8 cellular contexts compared by ENCODE assay signal in genomic region chr22:26484360-26484706, GRCh38.
DNase-seq lines count a peak whose midpoint lies in the region; TF ChIP-seq lines count a peak whose summit lies in the region.

No MANE protein-coding gene starts in this region.

- peak overlapping the region; percentile 61 for H3K4me3 ChIP-seq in WERI-Rb-1 (ENCODE audit: low read depth, low read length)
- peak overlapping the region; percentile 82; the same call in 1 of the 2 replicates for H3K4me3 ChIP-seq in iPS DF 6.9 (ENCODE audit: low read length)
- H3K4me3 ChIP-seq in subcutaneous abdominal adipose tissue (ENCODE audit: low read depth in 1 of 5, low read length in 5 of 5), result peak overlapping the region; percentile 90 to 99 (median 95)

- H3K36me3 ChIP-seq in WERI-Rb-1 (peaks cover 29% of the 10 kb centered on the region), iPS DF 6.9 (ENCODE audit: control insufficient read depth, insufficient read depth, low read length) (no peaks in the 10 kb centered on the region; the same call in 1 of the 2 replicates), subcutaneous abdominal adipose tissue (ENCODE audit: control insufficient read depth in 5 of 5, insufficient read depth in 5 of 5, low read length in 5 of 5) (peaks cover 9 to 34% (median 24%) of the 10 kb centered on the region in 5 donors)

- H3K27me3 ChIP-seq in WERI-Rb-1 (ENCODE audit: insufficient read depth, low read depth, severe bottlenecking), result no peaks in the 10 kb centered on the region
- no peaks in the 10 kb centered on the region for H3K27me3 ChIP-seq in iPS DF 6.9 (ENCODE audit: control insufficient read depth, insufficient read depth, low read length)
- no peaks in the 10 kb centered on the region for H3K27me3 ChIP-seq in subcutaneous abdominal adipose tissue (ENCODE audit: control insufficient read depth in 5 of 5, insufficient read depth in 4 of 5, low read length in 5 of 5)

- DNase-seq in NCI-H1092 treated with DMSO at 0.1 percent for 48 hours (lab: John Stamatoyannopoulos, UW) (peak; percentile 23), NCI-H1092 (lab: John Stamatoyannopoulos, UW) (no peak), WERI-Rb-1 (no peak), iPS DF 6.9 (ENCODE audit: low read depth, low spot score) (no peak), caudate nucleus (lab: John Stamatoyannopoulos, UW) (no peak), ecto neural progenitor cell (ENCODE audit: low spot score) (no peak)
- DNase-seq in effector CD4-positive, alpha-beta T cell, result no peak

- H3K27ac ChIP-seq in WERI-Rb-1, result peak overlapping the region; percentile 86
- H3K27ac ChIP-seq in iPS DF 6.9 (ENCODE audit: low read length), result no peak overlapping the region
- H3K27ac ChIP-seq in subcutaneous abdominal adipose tissue (ENCODE audit: low read depth, low read length), result peak overlapping the region; percentile 83
- no peak overlapping the region for H3K27ac ChIP-seq in caudate nucleus (ENCODE audit: low read depth, low read length)

- TF ChIP-seq CTCF in WERI-Rb-1 (IDR thresholded peaks at IDR 0.05; ENCODE audit: low read depth, low read length), result no peak

- no CpG with 5 or more reads among the region's 6 CpGs for WGBS in iPS DF 6.9 (ENCODE audit: insufficient coverage, insufficient read length)

- H3K9me3 ChIP-seq in WERI-Rb-1 (ENCODE audit: severe bottlenecking) (peaks cover 3% of the 10 kb centered on the region), iPS DF 6.9 (ENCODE audit: control insufficient read depth, insufficient read depth, low read length) (no peaks in the 10 kb centered on the region), subcutaneous abdominal adipose tissue (ENCODE audit: control insufficient read depth in 5 of 5, low read length in 5 of 5) (no peaks in the 10 kb centered on the region)

- peak overlapping the region; percentile 57 to 98 (median 95) for H3K9ac ChIP-seq in subcutaneous abdominal adipose tissue (ENCODE audit: low read length in 5 of 5)

- H3K4me1 ChIP-seq in iPS DF 6.9 (ENCODE audit: control insufficient read depth, insufficient read depth, low read length), result peaks cover 1% of the 10 kb centered on the region; the same call in 1 of the 2 replicates
- peaks cover 9 to 57% (median 48%) of the 10 kb centered on the region in 5 donors for H3K4me1 ChIP-seq in subcutaneous abdominal adipose tissue (ENCODE audit: control insufficient read depth in 5 of 5, insufficient read depth in 5 of 5, low read length in 5 of 5)

Comparison
In these comparisons a context has a peak if more than half of its experiments do, and no peak if none do; other contexts are left out.
1. H3K27ac ChIP-seq: peak in WERI-Rb-1 (single experiment) and subcutaneous abdominal adipose tissue (single experiment); none in iPS DF 6.9 (single experiment) and caudate nucleus (single experiment).
2. Peak in every context shown above with its lines, with median percentiles within 50 percentile points of each other: H3K4me3 ChIP-seq.